ENCODE assay signal across 8 cellular contexts in genomic region chr6:30541515-30542403, GRCh38. TPM values are rescaled to one million over a fixed set of nuclear protein-coding genes. Genes with fewer than 3 reads are reported as not detected.
DNase-seq lines count a peak whose midpoint lies in the region; ATAC-seq and TF ChIP-seq lines count a peak whose summit lies in the region.

No MANE protein-coding gene starts in this region.

- H3K27me3 ChIP-seq in psoas muscle (ENCODE audit: insufficient read depth in 3 of 3, low read length in 2 of 3) = no peaks in the 10 kb centered on the region

- H3K4me1 ChIP-seq in psoas muscle = peaks cover 3% of the 10 kb centered on the region

- H3K9me3 ChIP-seq in psoas muscle = no peaks in the 10 kb centered on the region

- peaks cover 2 to 15% of the 10 kb centered on the region in 2 donors for H3K36me3 ChIP-seq in psoas muscle (ENCODE audit: insufficient read depth in 1 of 2, low read depth in 1 of 2)

- 12 to 15% (median 13%) methylated on average over 23 of the region's 23 CpGs for WGBS in psoas muscle, 3 donors

- TF ChIP-seq CTCF in AG09309 (IDR thresholded peaks at IDR 0.05; ENCODE audit: control insufficient read depth, insufficient read depth, low read depth, low read length, missing control alignments) (peak; percentile 96), psoas muscle (IDR thresholded peaks at IDR 0.05) (peak; percentile 99)

- ATAC-seq in GM21529 (IDR thresholded peaks at IDR 0.05; ENCODE audit: unreplicated experiment) (peak; percentile 50), left ventricle myocardium superior (peak; percentile 78), psoas muscle (peak; percentile 68 to 86 (median 76))

- peak; percentile 52 for DNase-seq in AG09309 (ENCODE audit: low read depth)
- DNase-seq in NCI-H1694 treated with DMSO at 0.1 percent for 48 hours (lab: John Stamatoyannopoulos, UW) = peak; percentile 78
- peak; percentile 70 to 85 (median 72) for DNase-seq in T-helper 2 cell
- peak in 49 of 56 donors; percentile 9 to 84 (median 44) for DNase-seq in amygdala (lab: John Stamatoyannopoulos, UW)
- peak; percentile 77 for DNase-seq in left ventricle myocardium superior
- peak; percentile 62 to 78 for DNase-seq in psoas muscle
- DNase-seq in ureter (ENCODE audit: low spot score) = peak; percentile 78

- H3K4me3 ChIP-seq in AG09309 (ENCODE audit: control insufficient read depth, low read depth, low read length) = peak overlapping the region; percentile 7; the same call in 1 of the 2 replicates
- H3K4me3 ChIP-seq in psoas muscle = peak overlapping the region; percentile 61

- no peak overlapping the region for H3K27ac ChIP-seq in psoas muscle

- intact Hi-C loops in left ventricle myocardium superior (cut with micrococcal nuclease) = loop anchor here (5.0 kb wide), 1 partner anchor 59 kb away; no protein-coding TSS in a partner anchor
- intact Hi-C loops in psoas muscle (cut with DNase I) = loop anchor here (5.0 to 10.0 kb wide), 5 partner anchors 56 to 546 kb away; partner anchors contain the start of genes TRIM26 (in 1 of the 2) and TUBB (in 1 of the 2)

RNA-seq across cellular contexts. Expression of gene GNL1, which starts 14.5 kb away (rescaled TPM):
- 18.4 TPM for total RNA-seq in left ventricle myocardium superior
- total RNA-seq in psoas muscle = 10 to 100 TPM; 20.1 to 26.3 (median 24.2) TPM
- polyA plus RNA-seq in psoas muscle = 10 to 100 TPM; 14.2 to 32.3 (median 30.8) TPM
- total RNA-seq in ureter = 72.6 TPM

RNA-seq across cellular contexts. Expression of gene PRR3, which starts 15.3 kb away (rescaled TPM):
- total RNA-seq in left ventricle myocardium superior = 2.9 TPM
- total RNA-seq in psoas muscle = 1 to 10 TPM; 1.5 to 3.5 (median 1.8) TPM
- 1 to 10 TPM; 2.3 to 5.1 (median 3.5) TPM for polyA plus RNA-seq in psoas muscle
- 17.3 TPM for total RNA-seq in ureter

RNA-seq across cellular contexts. Expression of gene ABCF1, which starts 29.5 kb away (rescaled TPM):
- total RNA-seq in left ventricle myocardium superior = 37.8 TPM
- total RNA-seq in psoas muscle = 100 to 1,000 TPM in 1 of 4 donors, 10 to 100 TPM in 3; 64.2 to 108 (median 95.5) TPM
- polyA plus RNA-seq in psoas muscle = 100 to 1,000 TPM in 2 of 3 donors, 10 to 100 TPM in 1; 53.8 to 119 (median 108) TPM
- total RNA-seq in ureter = 63.9 TPM

RNA-seq across cellular contexts. Expression of gene HLA-E, which starts 52.5 kb away (rescaled TPM):
- total RNA-seq in left ventricle myocardium superior (155 TPM), psoas muscle (100 to 1,000 TPM in 1 of 4 donors, 10 to 100 TPM in 3; 85.1 to 152 (median 92.4) TPM), ureter (330 TPM)
- polyA plus RNA-seq in psoas muscle = 100 to 1,000 TPM in 1 of 3 donors, 10 to 100 TPM in 2; 75.2 to 168 (median 98.5) TPM
